ENCODE assay signal across 8 cellular contexts in the genomic region with DNA sequence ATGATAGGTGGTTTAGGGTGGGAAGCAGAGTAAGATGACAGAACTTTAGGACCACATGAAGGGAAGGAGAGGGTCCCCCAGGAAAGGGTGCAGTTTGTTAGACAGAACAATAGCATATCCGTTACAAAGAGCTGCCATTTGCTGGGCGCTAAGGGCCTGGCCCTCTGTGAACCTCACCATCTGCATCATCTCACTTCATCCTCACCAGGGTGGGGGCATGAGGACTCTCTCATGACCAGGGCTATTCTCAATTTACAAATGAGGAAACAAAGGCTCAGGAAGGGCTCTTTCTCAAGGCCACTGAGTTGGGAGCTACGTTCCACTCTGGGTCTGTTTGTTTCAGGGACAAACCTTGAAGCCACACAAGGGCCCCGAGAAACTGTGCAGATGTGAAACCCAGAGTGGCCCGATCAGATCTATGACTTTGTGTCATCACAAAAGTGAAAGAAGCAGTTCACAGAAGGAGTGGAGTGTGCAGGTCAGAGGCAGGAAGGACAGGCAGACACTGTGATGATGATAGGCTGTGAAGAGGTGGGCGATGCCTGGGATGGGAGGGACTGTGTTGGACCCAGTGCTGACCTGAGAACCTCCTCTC.
DNase-seq lines count a peak whose midpoint lies in the region; ATAC-seq and TF ChIP-seq lines count a peak whose summit lies in the region.
"Not testable (repeated sequence)": the region's sequence is repeated elsewhere in the genome, so short reads cannot be mapped to it uniquely, and the experiment has no call there.

No MANE protein-coding gene starts in this region.

- H3K9me3 Mint-ChIP-seq in CD8-positive, alpha-beta T cell; activated T-helper 2 cell treated with anti-CD3 and anti-CD28 coated beads, Interferon-gamma antibody, Interleukin-2, Interleukin-4, amounts not matched to agents 10 μg/mL and 5 μg/mL and 100 μg/mL, durations not matched to agents 14 hours and 24 hours and 36 hours; natural killer cell treated with Interleukin-12 subunit alpha and Interleukin-12 subunit beta and Interleukin-15 and Interleukin-18, amount 100 ng/mL, for 72 hours: not testable (repeated sequence)

- not testable (repeated sequence) for H3K9ac ChIP-seq in OCI-LY3 (ENCODE audit: low read length)

- H3K79me2 ChIP-seq in OCI-LY3 (ENCODE audit: low read length), result not testable (repeated sequence)

- not testable (repeated sequence) for H3K9me3 ChIP-seq in CD8-positive, alpha-beta T cell (ENCODE audit: low read length); OCI-LY3 (ENCODE audit: insufficient read depth, low read length)

- not testable (repeated sequence) for H3K27ac Mint-ChIP-seq in CD8-positive, alpha-beta T cell
- H3K27ac Mint-ChIP-seq in activated T-helper 2 cell treated with anti-CD3 and anti-CD28 coated beads, Interferon-gamma antibody, Interleukin-2, Interleukin-4, amounts not matched to agents 10 μg/mL and 5 μg/mL and 100 μg/mL, durations not matched to agents 14 hours and 24 hours and 36 hours, result peak overlapping the region; percentile 84
- H3K27ac Mint-ChIP-seq in natural killer cell treated with Interleukin-12 subunit alpha and Interleukin-12 subunit beta and Interleukin-15 and Interleukin-18, amount 100 ng/mL, for 72 hours, result peak overlapping the region; percentile 68 to 83

- not testable (repeated sequence) for H3K27ac ChIP-seq in CD8-positive, alpha-beta T cell (ENCODE audit: low read depth, low read length)
- H3K27ac ChIP-seq in OCI-LY3 (ENCODE audit: low read length), result peak overlapping the region; percentile 35; the same call in 1 of the 2 replicates

- CTCF ChIA-PET in CD8-positive, alpha-beta T cell (lab: Charles Lee), result not testable (repeated sequence)

- H3K27me3 ChIP-seq in CD8-positive, alpha-beta T cell (ENCODE audit: insufficient read depth, low read length); OCI-LY3 (ENCODE audit: low read depth, low read length): not testable (repeated sequence)

- H2AFZ ChIP-seq in OCI-LY3 (ENCODE audit: low read depth, low read length), result not testable (repeated sequence)

- TF ChIP-seq CTCF in CD8-positive, alpha-beta T cell (IDR thresholded peaks at IDR 0.05); OCI-LY3 (IDR thresholded peaks at IDR 0.05; ENCODE audit: low read depth, low read length): not testable (repeated sequence)

- not testable (repeated sequence) for H3K4me1 ChIP-seq in CD8-positive, alpha-beta T cell (ENCODE audit: insufficient read depth, low read length)
- peaks cover 20% of the 10 kb centered on the region for H3K4me1 ChIP-seq in OCI-LY3 (ENCODE audit: low read length)

- not testable (repeated sequence) for H3K4me3 Mint-ChIP-seq in CD8-positive, alpha-beta T cell; activated T-helper 2 cell treated with anti-CD3 and anti-CD28 coated beads, Interferon-gamma antibody, Interleukin-2, Interleukin-4, amounts not matched to agents 10 μg/mL and 5 μg/mL and 100 μg/mL, durations not matched to agents 14 hours and 24 hours and 36 hours (ENCODE audit: low read depth)
- peak overlapping the region; percentile 59 for H3K4me3 Mint-ChIP-seq in natural killer cell treated with Interleukin-12 subunit alpha and Interleukin-12 subunit beta and Interleukin-15 and Interleukin-18, amount 100 ng/mL, for 72 hours

- intact Hi-C loops in CD8-positive, alpha-beta T cell (cut with DNase I, micrococcal nuclease); activated T-helper 2 cell treated with anti-CD3 and anti-CD28 coated beads, Interferon-gamma antibody, Interleukin-2, Interleukin-4, amounts not matched to agents 10 μg/mL and 5 μg/mL and 100 μg/mL, durations not matched to agents 14 hours and 24 hours and 36 hours (cut with micrococcal nuclease): not testable (repeated sequence)

- H3K36me3 Mint-ChIP-seq in CD8-positive, alpha-beta T cell; activated T-helper 2 cell treated with anti-CD3 and anti-CD28 coated beads, Interferon-gamma antibody, Interleukin-2, Interleukin-4, amounts not matched to agents 10 μg/mL and 5 μg/mL and 100 μg/mL, durations not matched to agents 14 hours and 24 hours and 36 hours (ENCODE audit: low read depth); natural killer cell treated with Interleukin-12 subunit alpha and Interleukin-12 subunit beta and Interleukin-15 and Interleukin-18, amount 100 ng/mL, for 72 hours: not testable (repeated sequence)

- POLR2A ChIA-PET in CD8-positive, alpha-beta T cell (lab: Charles Lee), result not testable (repeated sequence)

- not testable (repeated sequence) for H3K27me3 Mint-ChIP-seq in CD8-positive, alpha-beta T cell (ENCODE audit: low read depth); activated T-helper 2 cell treated with anti-CD3 and anti-CD28 coated beads, Interferon-gamma antibody, Interleukin-2, Interleukin-4, amounts not matched to agents 10 μg/mL and 5 μg/mL and 100 μg/mL, durations not matched to agents 14 hours and 24 hours and 36 hours (ENCODE audit: low read depth); natural killer cell treated with Interleukin-12 subunit alpha and Interleukin-12 subunit beta and Interleukin-15 and Interleukin-18, amount 100 ng/mL, for 72 hours

- peak; percentile 56 for ATAC-seq in CD8-positive, alpha-beta T cell
- peak; percentile 98 for ATAC-seq in GM18909 (IDR thresholded peaks at IDR 0.05; ENCODE audit: poor library complexity, unreplicated experiment)
- peak; percentile 97 for ATAC-seq in GM21447 (IDR thresholded peaks at IDR 0.05; ENCODE audit: unreplicated experiment)
- peak; percentile 99 for ATAC-seq in HG02852 (IDR thresholded peaks at IDR 0.05; ENCODE audit: unreplicated experiment)
- peak; percentile 99 for ATAC-seq in HG03175 (IDR thresholded peaks at IDR 0.05; ENCODE audit: unreplicated experiment)
- ATAC-seq in natural killer cell treated with Interleukin-12 subunit alpha and Interleukin-12 subunit beta and Interleukin-15 and Interleukin-18, amount 100 ng/mL, for 72 hours, result peak; percentile 95 to 97

- not testable (repeated sequence) for H3K4me1 Mint-ChIP-seq in CD8-positive, alpha-beta T cell (ENCODE audit: low read depth)
- peaks cover 29% of the 10 kb centered on the region for H3K4me1 Mint-ChIP-seq in activated T-helper 2 cell treated with anti-CD3 and anti-CD28 coated beads, Interferon-gamma antibody, Interleukin-2, Interleukin-4, amounts not matched to agents 10 μg/mL and 5 μg/mL and 100 μg/mL, durations not matched to agents 14 hours and 24 hours and 36 hours (ENCODE audit: low read depth)
- peaks cover 6 to 35% of the 10 kb centered on the region in 2 donors for H3K4me1 Mint-ChIP-seq in natural killer cell treated with Interleukin-12 subunit alpha and Interleukin-12 subunit beta and Interleukin-15 and Interleukin-18, amount 100 ng/mL, for 72 hours (ENCODE audit: low read depth in 2 of 2)

- not testable (repeated sequence) for H3K4me3 ChIP-seq in CD8-positive, alpha-beta T cell (ENCODE audit: low read depth, low read length); OCI-LY3 (ENCODE audit: low read length)

- H3K36me3 ChIP-seq in CD8-positive, alpha-beta T cell (ENCODE audit: insufficient read depth, low read length); OCI-LY3 (replicated peaks; ENCODE audit: low read depth, low read length): not testable (repeated sequence)

- peak overlapping the region; percentile 42 for H3K4me2 ChIP-seq in OCI-LY3 (ENCODE audit: low read length)

- H4K20me1 ChIP-seq in OCI-LY3 (ENCODE audit: insufficient read depth, low read length), result not testable (repeated sequence)

- not testable (repeated sequence) for DNase-seq in CD8-positive, alpha-beta T cell; activated T-helper 2 cell treated with anti-CD3 and anti-CD28 coated beads, Interferon-gamma antibody, Interleukin-2, Interleukin-4, amounts not matched to agents 10 μg/mL and 5 μg/mL and 100 μg/mL, durations not matched to agents 14 hours and 24 hours and 36 hours (ENCODE audit: low spot score); natural killer cell treated with Interleukin-12 subunit alpha and Interleukin-12 subunit beta and Interleukin-15 and Interleukin-18, amount 100 ng/mL, for 72 hours (ENCODE audit: low spot score)
